20 cellular contexts compared by ENCODE assay signal in genomic region chr11:24155792-24156191, GRCh38.
DNase-seq lines count a peak whose midpoint lies in the region; ATAC-seq and TF ChIP-seq lines count a peak whose summit lies in the region.
"Had no signal": no experiment of that assay in that cellular context is flagged by ENCODE, and none has a peak within 500 bp of the region (broad histone marks: within the 10 kb centered on the region; RNA-seq: fewer than 3 reads in every experiment).

No MANE protein-coding gene starts in this region.

- H3K9me3 Mint-ChIP-seq in activated T-cell treated with anti-CD3 and anti-CD28 coated beads, Interleukin-2, amount 50 U/mL, for 72 hours: peaks cover 3 to 6% of the 10 kb centered on the region in 2 donors
- H3K9me3 Mint-ChIP-seq: mesothelial cell of epicardium had no signal

- H3K4me1 Mint-ChIP-seq in activated T-cell treated with anti-CD3 and anti-CD28 coated beads, Interleukin-2, amount 50 U/mL, for 72 hours (ENCODE audit: low read depth): no peaks in the 10 kb centered on the region
- H3K4me1 Mint-ChIP-seq: activated CD4-positive, alpha-beta memory T cell treated with anti-CD3 and anti-CD28 coated beads, Interleukin-2, amount 10 ng/mL, durations not matched to agents 7 days and 5 days had no signal

- H3K4me3 Mint-ChIP-seq in activated T-cell treated with anti-CD3 and anti-CD28 coated beads, Interleukin-2, amount 50 U/mL, for 72 hours: no peak overlapping the region
- H3K4me3 Mint-ChIP-seq: activated CD4-positive, alpha-beta memory T cell treated with anti-CD3 and anti-CD28 coated beads, Interleukin-2, amount 10 ng/mL, durations not matched to agents 7 days and 5 days; CD4-positive, alpha-beta T cell; mesothelial cell of epicardium; natural killer cell had no signal

- peak; percentile 2 for TF ChIP-seq CTCF in foreskin fibroblast (IDR thresholded peaks at IDR 0.05; ENCODE audit: low read depth, low read length)

- DNase-seq in ELR (ENCODE audit: low read depth) (peak; percentile 5), LHCN-M2 (ENCODE audit: low read depth) (peak; percentile 7), foreskin fibroblast (no peak), sciatic nerve (ENCODE audit: low spot score) (no peak), cortex of kidney (lab: John Stamatoyannopoulos, UW) (no peak), NCI-H2107 treated with DMSO at 0.1 percent for 48 hours (lab: John Stamatoyannopoulos, UW; ENCODE audit: unreplicated experiment) (no peak)
- DNase-seq in activated T-cell treated with anti-CD3 and anti-CD28 coated beads, Interleukin-2, amount 50 U/mL, for 72 hours: no peak
- DNase-seq: activated CD4-positive, alpha-beta memory T cell treated with anti-CD3 and anti-CD28 coated beads, Interleukin-2, amount 10 ng/mL, durations not matched to agents 7 days and 5 days; activated CD4-positive, CD25-positive, alpha-beta regulatory T cell; activated naive CD4-positive, alpha-beta T cell treated with Interleukin-2 at 50 U/mL for 16 hours; CD4-positive, alpha-beta T cell; DMS153; glutamatergic neuron; natural killer cell; NCI-H1417 treated with DMSO at 0.1 percent for 48 hours; NCI-H524; sigmoid colon; T1000; uterus had no signal

- H3K27ac Mint-ChIP-seq in activated T-cell treated with anti-CD3 and anti-CD28 coated beads, Interleukin-2, amount 50 U/mL, for 72 hours: no peak overlapping the region
- H3K27ac Mint-ChIP-seq: activated CD4-positive, alpha-beta memory T cell treated with anti-CD3 and anti-CD28 coated beads, Interleukin-2, amount 10 ng/mL, durations not matched to agents 7 days and 5 days; CD4-positive, alpha-beta T cell; mesothelial cell of epicardium; natural killer cell had no signal

- H3K36me3 Mint-ChIP-seq in activated T-cell treated with anti-CD3 and anti-CD28 coated beads, Interleukin-2, amount 50 U/mL, for 72 hours (ENCODE audit: insufficient read depth in 2 of 2): no peaks in the 10 kb centered on the region
- H3K36me3 Mint-ChIP-seq: mesothelial cell of epicardium, natural killer cell had no signal

- no peak overlapping the region for H3K4me3 ChIP-seq in foreskin fibroblast (ENCODE audit: low read depth in 1 of 2, low read length in 2 of 2)
- H3K4me3 ChIP-seq: sigmoid colon, uterus had no signal

- no peaks in the 10 kb centered on the region for H3K27me3 Mint-ChIP-seq in activated T-cell treated with anti-CD3 and anti-CD28 coated beads, Interleukin-2, amount 50 U/mL, for 72 hours (ENCODE audit: low read depth)
- H3K27me3 Mint-ChIP-seq: activated CD4-positive, alpha-beta memory T cell treated with anti-CD3 and anti-CD28 coated beads, Interleukin-2, amount 10 ng/mL, durations not matched to agents 7 days and 5 days; CD4-positive, alpha-beta T cell had no signal

- ATAC-seq in sciatic nerve: peak; percentile 17
- ATAC-seq in activated T-cell treated with anti-CD3 and anti-CD28 coated beads, Interleukin-2, amount 50 U/mL, for 72 hours (replicated peaks in 1 of 2): no peak
- ATAC-seq: natural killer cell had no signal

- intact Hi-C loops in sciatic nerve (cut with DNase I): no loop called here

Comparison
In these comparisons a context has a peak if more than half of its experiments do, and no peak if none do; other contexts are left out.
1. DNase-seq: peak in ELR (single experiment) and LHCN-M2 (single experiment); none in foreskin fibroblast (0 of 2), sciatic nerve (single experiment), cortex of kidney (single experiment), activated T-cell treated with anti-CD3 and anti-CD28 coated beads, Interleukin-2, amount 50 U/mL, for 72 hours (0 of 2) and NCI-H2107 treated with DMSO at 0.1 percent for 48 hours (single experiment).